In genomic region chr6:26556263-26557070, GRCh38 we compare ENCODE assay signal across 1 cellular context.
TF ChIP-seq lines count a peak whose summit lies in the region.

No MANE protein-coding gene starts in this region.

TF ChIP-seq in HEK293, 187 proteins besides CTCF, POLR2A, EP300 and RAD21 (continued from another document and continues in another):
- TF ChIP-seq, protein P1, sequence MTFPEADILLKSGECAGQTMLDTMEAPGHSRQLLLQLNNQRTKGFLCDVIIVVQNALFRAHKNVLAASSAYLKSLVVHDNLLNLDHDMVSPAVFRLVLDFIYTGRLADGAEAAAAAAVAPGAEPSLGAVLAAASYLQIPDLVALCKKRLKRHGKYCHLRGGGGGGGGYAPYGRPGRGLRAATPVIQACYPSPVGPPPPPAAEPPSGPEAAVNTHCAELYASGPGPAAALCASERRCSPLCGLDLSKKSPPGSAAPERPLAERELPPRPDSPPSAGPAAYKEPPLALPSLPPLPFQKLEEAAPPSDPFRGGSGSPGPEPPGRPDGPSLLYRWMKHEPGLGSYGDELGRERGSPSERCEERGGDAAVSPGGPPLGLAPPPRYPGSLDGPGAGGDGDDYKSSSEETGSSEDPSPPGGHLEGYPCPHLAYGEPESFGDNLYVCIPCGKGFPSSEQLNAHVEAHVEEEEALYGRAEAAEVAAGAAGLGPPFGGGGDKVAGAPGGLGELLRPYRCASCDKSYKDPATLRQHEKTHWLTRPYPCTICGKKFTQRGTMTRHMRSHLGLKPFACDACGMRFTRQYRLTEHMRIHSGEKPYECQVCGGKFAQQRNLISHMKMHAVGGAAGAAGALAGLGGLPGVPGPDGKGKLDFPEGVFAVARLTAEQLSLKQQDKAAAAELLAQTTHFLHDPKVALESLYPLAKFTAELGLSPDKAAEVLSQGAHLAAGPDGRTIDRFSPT (tag by site-specific recombination; IDR thresholded peaks at IDR 0.05) = 0 out of 2 replicates have a peak, but pooled peaks have one; percentile 20
- TF ChIP-seq ZBTB26 (tag by site-specific recombination; optimal IDR thresholded peaks at IDR 0.05) (peak; percentile 17), MEIS1 (CRISPR knock-in tag; IDR thresholded peaks at IDR 0.05; ENCODE audit: borderline replicate concordance) (no peak), ZNF155 (tag by site-specific recombination; IDR thresholded peaks at IDR 0.05) (no peak), ZNF140 (tag by site-specific recombination; IDR thresholded peaks at IDR 0.05) (no peak), ZNF843 (tag by site-specific recombination; IDR thresholded peaks at IDR 0.05) (peak; percentile 50; the same call in 1 of the 2 replicates), ZNF664 (tag by site-specific recombination; IDR thresholded peaks at IDR 0.05) (no peak), PATZ1 (tag by site-specific recombination; IDR thresholded peaks at IDR 0.05) (0 out of 2 replicates have a peak, but pooled peaks have one; percentile 23), ZNF768 (tag by site-specific recombination; IDR thresholded peaks at IDR 0.05) (no peak), ZNF645 (tag by site-specific recombination; IDR thresholded peaks at IDR 0.05) (no peak), ZNF510 (tag by site-specific recombination; IDR thresholded peaks at IDR 0.05; ENCODE audit: insufficient replicate concordance) (peak; percentile 5), GLIS2 (tag by site-specific recombination; IDR thresholded peaks at IDR 0.05) (no peak), ZNF580 (tag by site-specific recombination; IDR thresholded peaks at IDR 0.05) (peak; percentile 70; the same call in 1 of the 2 replicates), IKZF3 (tag by site-specific recombination; IDR thresholded peaks at IDR 0.05) (peak; percentile 99), ZNF24 (tag by site-specific recombination; IDR thresholded peaks at IDR 0.05) (peak; percentile 91), HOXC10 (CRISPR knock-in tag; IDR thresholded peaks at IDR 0.05) (no peak), HOXA7 (CRISPR knock-in tag; IDR thresholded peaks at IDR 0.05; ENCODE audit: borderline replicate concordance) (no peak), ZNF292 (tag by site-specific recombination; IDR thresholded peaks at IDR 0.05; ENCODE audit: borderline replicate concordance, low read depth) (no peak), ZNF2 (tag by site-specific recombination; IDR thresholded peaks at IDR 0.05) (peak; percentile 66; the same call in 1 of the 2 replicates), PRDM6 (tag by site-specific recombination; IDR thresholded peaks at IDR 0.05) (peak; percentile 66), ZNF792 (tag by site-specific recombination; IDR thresholded peaks at IDR 0.05) (no peak), ZNF555 (tag by site-specific recombination; conservative IDR thresholded peaks at IDR 0.05) (no peak), KLF7 (tag by site-specific recombination; IDR thresholded peaks at IDR 0.05; ENCODE audit: borderline replicate concordance) (no peak), ZNF514 (tag by site-specific recombination; IDR thresholded peaks at IDR 0.05) (no peak), ZNF18 (tag by site-specific recombination; IDR thresholded peaks at IDR 0.05) (peak; percentile 66; the same call in 1 of the 2 replicates), ZNF658 (tag by site-specific recombination; IDR thresholded peaks at IDR 0.05) (no peak), PRDM1 (tag by site-specific recombination; IDR thresholded peaks at IDR 0.05) (peak; percentile 87), ZNF133 (tag by site-specific recombination; IDR thresholded peaks at IDR 0.05) (no peak), YY2 (tag by site-specific recombination; IDR thresholded peaks at IDR 0.05) (no peak), ZNF623 (tag by site-specific recombination; IDR thresholded peaks at IDR 0.05) (no peak; the same call in 1 of the 2 replicates), ZNF214 (tag by site-specific recombination; IDR thresholded peaks at IDR 0.05; ENCODE audit: borderline replicate concordance) (no peak), ZNF311 (tag by site-specific recombination; IDR thresholded peaks at IDR 0.05; ENCODE audit: borderline replicate concordance) (no peak), RBAK (tag by site-specific recombination; IDR thresholded peaks at IDR 0.05) (no peak), ZNF184 (tag by site-specific recombination; IDR thresholded peaks at IDR 0.05) (peak; percentile 75)
- TF ChIP-seq, protein P2, sequence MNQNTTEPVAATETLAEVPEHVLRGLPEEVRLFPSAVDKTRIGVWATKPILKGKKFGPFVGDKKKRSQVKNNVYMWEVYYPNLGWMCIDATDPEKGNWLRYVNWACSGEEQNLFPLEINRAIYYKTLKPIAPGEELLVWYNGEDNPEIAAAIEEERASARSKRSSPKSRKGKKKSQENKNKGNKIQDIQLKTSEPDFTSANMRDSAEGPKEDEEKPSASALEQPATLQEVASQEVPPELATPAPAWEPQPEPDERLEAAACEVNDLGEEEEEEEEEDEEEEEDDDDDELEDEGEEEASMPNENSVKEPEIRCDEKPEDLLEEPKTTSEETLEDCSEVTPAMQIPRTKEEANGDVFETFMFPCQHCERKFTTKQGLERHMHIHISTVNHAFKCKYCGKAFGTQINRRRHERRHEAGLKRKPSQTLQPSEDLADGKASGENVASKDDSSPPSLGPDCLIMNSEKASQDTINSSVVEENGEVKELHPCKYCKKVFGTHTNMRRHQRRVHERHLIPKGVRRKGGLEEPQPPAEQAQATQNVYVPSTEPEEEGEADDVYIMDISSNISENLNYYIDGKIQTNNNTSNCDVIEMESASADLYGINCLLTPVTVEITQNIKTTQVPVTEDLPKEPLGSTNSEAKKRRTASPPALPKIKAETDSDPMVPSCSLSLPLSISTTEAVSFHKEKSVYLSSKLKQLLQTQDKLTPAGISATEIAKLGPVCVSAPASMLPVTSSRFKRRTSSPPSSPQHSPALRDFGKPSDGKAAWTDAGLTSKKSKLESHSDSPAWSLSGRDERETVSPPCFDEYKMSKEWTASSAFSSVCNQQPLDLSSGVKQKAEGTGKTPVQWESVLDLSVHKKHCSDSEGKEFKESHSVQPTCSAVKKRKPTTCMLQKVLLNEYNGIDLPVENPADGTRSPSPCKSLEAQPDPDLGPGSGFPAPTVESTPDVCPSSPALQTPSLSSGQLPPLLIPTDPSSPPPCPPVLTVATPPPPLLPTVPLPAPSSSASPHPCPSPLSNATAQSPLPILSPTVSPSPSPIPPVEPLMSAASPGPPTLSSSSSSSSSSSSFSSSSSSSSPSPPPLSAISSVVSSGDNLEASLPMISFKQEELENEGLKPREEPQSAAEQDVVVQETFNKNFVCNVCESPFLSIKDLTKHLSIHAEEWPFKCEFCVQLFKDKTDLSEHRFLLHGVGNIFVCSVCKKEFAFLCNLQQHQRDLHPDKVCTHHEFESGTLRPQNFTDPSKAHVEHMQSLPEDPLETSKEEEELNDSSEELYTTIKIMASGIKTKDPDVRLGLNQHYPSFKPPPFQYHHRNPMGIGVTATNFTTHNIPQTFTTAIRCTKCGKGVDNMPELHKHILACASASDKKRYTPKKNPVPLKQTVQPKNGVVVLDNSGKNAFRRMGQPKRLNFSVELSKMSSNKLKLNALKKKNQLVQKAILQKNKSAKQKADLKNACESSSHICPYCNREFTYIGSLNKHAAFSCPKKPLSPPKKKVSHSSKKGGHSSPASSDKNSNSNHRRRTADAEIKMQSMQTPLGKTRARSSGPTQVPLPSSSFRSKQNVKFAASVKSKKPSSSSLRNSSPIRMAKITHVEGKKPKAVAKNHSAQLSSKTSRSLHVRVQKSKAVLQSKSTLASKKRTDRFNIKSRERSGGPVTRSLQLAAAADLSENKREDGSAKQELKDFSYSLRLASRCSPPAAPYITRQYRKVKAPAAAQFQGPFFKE (tag by site-specific recombination; IDR thresholded peaks at IDR 0.05; ENCODE audit: borderline replicate concordance) = no peak
- TF ChIP-seq, protein P3, sequence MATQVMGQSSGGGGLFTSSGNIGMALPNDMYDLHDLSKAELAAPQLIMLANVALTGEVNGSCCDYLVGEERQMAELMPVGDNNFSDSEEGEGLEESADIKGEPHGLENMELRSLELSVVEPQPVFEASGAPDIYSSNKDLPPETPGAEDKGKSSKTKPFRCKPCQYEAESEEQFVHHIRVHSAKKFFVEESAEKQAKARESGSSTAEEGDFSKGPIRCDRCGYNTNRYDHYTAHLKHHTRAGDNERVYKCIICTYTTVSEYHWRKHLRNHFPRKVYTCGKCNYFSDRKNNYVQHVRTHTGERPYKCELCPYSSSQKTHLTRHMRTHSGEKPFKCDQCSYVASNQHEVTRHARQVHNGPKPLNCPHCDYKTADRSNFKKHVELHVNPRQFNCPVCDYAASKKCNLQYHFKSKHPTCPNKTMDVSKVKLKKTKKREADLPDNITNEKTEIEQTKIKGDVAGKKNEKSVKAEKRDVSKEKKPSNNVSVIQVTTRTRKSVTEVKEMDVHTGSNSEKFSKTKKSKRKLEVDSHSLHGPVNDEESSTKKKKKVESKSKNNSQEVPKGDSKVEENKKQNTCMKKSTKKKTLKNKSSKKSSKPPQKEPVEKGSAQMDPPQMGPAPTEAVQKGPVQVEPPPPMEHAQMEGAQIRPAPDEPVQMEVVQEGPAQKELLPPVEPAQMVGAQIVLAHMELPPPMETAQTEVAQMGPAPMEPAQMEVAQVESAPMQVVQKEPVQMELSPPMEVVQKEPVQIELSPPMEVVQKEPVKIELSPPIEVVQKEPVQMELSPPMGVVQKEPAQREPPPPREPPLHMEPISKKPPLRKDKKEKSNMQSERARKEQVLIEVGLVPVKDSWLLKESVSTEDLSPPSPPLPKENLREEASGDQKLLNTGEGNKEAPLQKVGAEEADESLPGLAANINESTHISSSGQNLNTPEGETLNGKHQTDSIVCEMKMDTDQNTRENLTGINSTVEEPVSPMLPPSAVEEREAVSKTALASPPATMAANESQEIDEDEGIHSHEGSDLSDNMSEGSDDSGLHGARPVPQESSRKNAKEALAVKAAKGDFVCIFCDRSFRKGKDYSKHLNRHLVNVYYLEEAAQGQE (tag by site-specific recombination; IDR thresholded peaks at IDR 0.05) = peak; percentile 30; the same call in 1 of the 2 replicates
- TF ChIP-seq, protein P4, sequence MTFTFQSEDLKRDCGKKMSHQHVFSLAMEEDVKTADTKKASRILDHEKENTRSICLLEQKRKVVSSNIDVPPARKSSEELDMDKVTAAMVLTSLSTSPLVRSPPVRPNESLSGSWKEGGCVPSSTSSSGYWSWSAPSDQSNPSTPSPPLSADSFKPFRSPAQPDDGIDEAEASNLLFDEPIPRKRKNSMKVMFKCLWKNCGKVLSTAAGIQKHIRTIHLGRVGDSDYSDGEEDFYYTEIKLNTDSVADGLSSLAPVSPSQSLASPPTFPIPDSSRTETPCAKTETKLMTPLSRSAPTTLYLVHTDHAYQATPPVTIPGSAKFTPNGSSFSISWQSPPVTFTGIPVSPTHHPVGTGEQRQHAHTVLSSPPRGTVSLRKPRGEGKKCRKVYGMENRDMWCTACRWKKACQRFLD (tag by site-specific recombination; IDR thresholded peaks at IDR 0.05) = no peak
